1 cellular context compared by ENCODE assay signal in the genomic region with DNA sequence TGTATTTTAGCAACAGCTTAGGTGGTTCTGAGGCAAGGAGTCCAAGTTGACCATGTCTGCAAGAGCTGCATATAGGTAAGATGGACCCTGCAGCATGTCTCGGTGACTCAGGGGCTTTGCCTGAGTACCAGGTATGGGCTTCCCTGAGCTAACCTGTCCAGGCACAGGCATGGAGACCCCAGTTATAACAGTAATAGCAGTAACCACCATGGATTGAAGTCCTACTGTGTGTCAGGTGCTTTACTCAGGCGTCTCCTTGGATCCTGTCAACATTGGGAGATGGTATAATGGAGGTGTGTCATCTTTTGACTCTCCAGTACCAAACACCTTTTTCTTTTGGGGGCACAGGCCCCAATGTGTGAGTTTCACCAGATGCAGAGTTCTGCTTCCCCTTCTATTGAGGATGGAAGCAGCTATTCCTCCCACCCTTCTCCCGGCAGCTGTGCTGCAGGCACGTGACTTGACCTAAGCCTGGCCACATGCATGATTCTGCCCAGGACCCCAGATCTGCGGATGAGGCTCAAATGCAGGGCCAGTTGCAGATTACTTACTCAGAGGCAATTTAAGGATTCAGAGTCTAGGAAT.
TF ChIP-seq lines count a peak whose summit lies in the region.

No MANE protein-coding gene starts in this region.

TF ChIP-seq in K562, 482 proteins besides CTCF, POLR2A, EP300 and RAD21 (continued from another document):
- TF ChIP-seq, protein P1, sequence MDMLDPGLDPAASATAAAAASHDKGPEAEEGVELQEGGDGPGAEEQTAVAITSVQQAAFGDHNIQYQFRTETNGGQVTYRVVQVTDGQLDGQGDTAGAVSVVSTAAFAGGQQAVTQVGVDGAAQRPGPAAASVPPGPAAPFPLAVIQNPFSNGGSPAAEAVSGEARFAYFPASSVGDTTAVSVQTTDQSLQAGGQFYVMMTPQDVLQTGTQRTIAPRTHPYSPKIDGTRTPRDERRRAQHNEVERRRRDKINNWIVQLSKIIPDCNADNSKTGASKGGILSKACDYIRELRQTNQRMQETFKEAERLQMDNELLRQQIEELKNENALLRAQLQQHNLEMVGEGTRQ (CRISPR knock-in tag; IDR thresholded peaks at IDR 0.05) = peak; percentile 36; the same call in 1 of the 2 replicates
